ENCODE assay signal across 35 cellular contexts in the genomic region with DNA sequence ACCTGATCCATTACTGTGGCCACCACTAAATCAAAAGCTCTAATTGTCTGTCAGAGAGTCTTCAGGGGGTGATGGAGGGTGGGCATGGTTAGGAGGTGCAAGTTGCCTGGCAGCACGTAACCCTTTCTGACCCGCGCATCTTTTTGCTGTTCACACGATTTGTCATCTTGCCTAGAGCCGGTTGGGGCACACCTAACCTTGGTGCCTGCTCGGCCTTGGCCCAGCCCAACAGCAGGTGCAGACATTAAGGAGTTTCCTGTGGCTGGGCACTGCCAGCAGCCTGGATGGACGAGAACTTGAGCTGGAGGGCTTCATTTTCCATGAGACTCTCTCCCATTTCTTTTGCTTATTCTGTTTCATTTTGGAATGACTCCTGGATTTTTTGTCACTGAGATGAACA. TPM values are rescaled to one million over a fixed set of nuclear protein-coding genes. Genes with fewer than 3 reads are reported as not detected.
"Had no signal": no experiment of that assay in that cellular context is flagged by ENCODE, and none has a peak within 500 bp of the region (broad histone marks: within the 10 kb centered on the region; RNA-seq: fewer than 3 reads in every experiment).

No MANE protein-coding gene starts in this region.

- H3K4me1 ChIP-seq: ascending aorta, breast epithelium had no signal

- H3K36me3 ChIP-seq: ascending aorta, brain microvascular endothelial cell, breast epithelium had no signal

- H3K27ac Mint-ChIP-seq: activated B cell treated with CpG ODN at 0.5 μM for 24 hours; activated CD4-positive, alpha-beta memory T cell treated with anti-CD3 and anti-CD28 coated beads, Interleukin-2, amount 10 ng/mL, durations not matched to agents 7 days and 5 days; activated CD4-positive, alpha-beta T cell treated with anti-CD3 and anti-CD28 coated beads, Interleukin-2, amount 10 ng/mL, durations not matched to agents 24 days and 14 days; activated CD8-positive, alpha-beta memory T cell treated with anti-CD3 and anti-CD28 coated beads, Interleukin-2, amount 10 ng/mL, durations not matched to agents 7 days and 5 days; activated CD8-positive, alpha-beta T cell treated with anti-CD3 and anti-CD28 coated beads, Interleukin-2, amount 10 ng/mL, durations not matched to agents 7 days and 5 days; activated naive CD4-positive, alpha-beta T cell treated with anti-CD3 and anti-CD28 coated beads, Interleukin-2, amount 10 ng/mL, durations not matched to agents 7 days and 5 days; activated naive CD4-positive, alpha-beta T cell treated with anti-CD3 and anti-CD28 coated beads, Interleukin-2, amount 50 U/mL, for 24 hours; activated naive CD8-positive, alpha-beta T cell; activated naive CD8-positive, alpha-beta T cell treated with anti-CD3 and anti-CD28 coated beads, Interleukin-2, amount 10 ng/mL, durations not matched to agents 7 days and 5 days; activated naive CD8-positive, alpha-beta T cell treated with anti-CD3 and anti-CD28 coated beads, Interleukin-2, amount 50 U/mL, for 24 hours; activated T-cell treated with anti-CD3 and anti-CD28 coated beads, Interleukin-2, amount 50 U/mL, for 24 hours; activated T-helper 2 cell treated with anti-CD3 and anti-CD28 coated beads, Interferon-gamma antibody, Interleukin-2, Interleukin-4, amounts not matched to agents 10 μg/mL and 5 μg/mL and 100 μg/mL, durations not matched to agents 14 hours and 24 hours and 36 hours; T-helper 1 cell treated with Interleukin-12 subunit alpha and Interleukin-12 subunit beta and Interleukin-4 antibody, amounts not matched to agents 30 μg/mL and 1 μg/mL, for 36 hours; T-helper 2 cell treated with Interferon-gamma antibody and Interleukin-4, amounts not matched to agents 5 μg/mL and 100 μg/mL, for 36 hours had no signal

- H3K4me3 Mint-ChIP-seq: activated B cell treated with CpG ODN at 0.5 μM for 24 hours; activated CD4-positive, alpha-beta memory T cell treated with anti-CD3 and anti-CD28 coated beads, Interleukin-2, amount 10 ng/mL, durations not matched to agents 7 days and 5 days; activated CD4-positive, alpha-beta T cell treated with anti-CD3 and anti-CD28 coated beads, Interleukin-2, amount 10 ng/mL, durations not matched to agents 24 days and 14 days; activated CD8-positive, alpha-beta memory T cell treated with anti-CD3 and anti-CD28 coated beads, Interleukin-2, amount 10 ng/mL, durations not matched to agents 7 days and 5 days; activated CD8-positive, alpha-beta T cell treated with anti-CD3 and anti-CD28 coated beads, Interleukin-2, amount 10 ng/mL, durations not matched to agents 7 days and 5 days; activated naive CD4-positive, alpha-beta T cell treated with anti-CD3 and anti-CD28 coated beads, Interleukin-2, amount 10 ng/mL, durations not matched to agents 7 days and 5 days; activated naive CD4-positive, alpha-beta T cell treated with anti-CD3 and anti-CD28 coated beads, Interleukin-2, amount 50 U/mL, for 24 hours; activated naive CD8-positive, alpha-beta T cell; activated naive CD8-positive, alpha-beta T cell treated with anti-CD3 and anti-CD28 coated beads, Interleukin-2, amount 10 ng/mL, durations not matched to agents 7 days and 5 days; activated naive CD8-positive, alpha-beta T cell treated with anti-CD3 and anti-CD28 coated beads, Interleukin-2, amount 50 U/mL, for 24 hours; activated T-cell treated with anti-CD3 and anti-CD28 coated beads, Interleukin-2, amount 50 U/mL, for 24 hours; T-helper 1 cell treated with Interleukin-12 subunit alpha and Interleukin-12 subunit beta and Interleukin-4 antibody, amounts not matched to agents 30 μg/mL and 1 μg/mL, for 36 hours; T-helper 2 cell treated with Interferon-gamma antibody and Interleukin-4, amounts not matched to agents 5 μg/mL and 100 μg/mL, for 36 hours had no signal

- H3K9me3 ChIP-seq: ascending aorta, breast epithelium had no signal

- DNase-seq: activated B cell treated with CpG ODN at 0.5 μM for 24 hours; activated CD4-positive, alpha-beta memory T cell treated with anti-CD3 and anti-CD28 coated beads, Interleukin-2, amount 10 ng/mL, durations not matched to agents 7 days and 5 days; activated CD4-positive, alpha-beta T cell treated with anti-CD3 and anti-CD28 coated beads for 4 hours; activated CD4-positive, alpha-beta T cell treated with anti-CD3 and anti-CD28 coated beads, Interleukin-2, amount 10 ng/mL, durations not matched to agents 24 days and 14 days; activated CD4-positive, alpha-beta T cell treated with anti-CD3 and anti-CD28 coated beads, Interleukin-2, amount 50 U/mL, for 48 hours; activated CD4-positive, CD25-positive, alpha-beta regulatory T cell treated with anti-CD3 and anti-CD28 coated beads, Interleukin-2, amount 50 U/mL, for 72 hours; activated CD8-positive, alpha-beta memory T cell treated with anti-CD3 and anti-CD28 coated beads for 24 hours; activated CD8-positive, alpha-beta memory T cell treated with anti-CD3 and anti-CD28 coated beads, Interleukin-2, amount 10 ng/mL, durations not matched to agents 7 days and 5 days; activated CD8-positive, alpha-beta memory T cell treated with anti-CD3 and anti-CD28 coated beads, Interleukin-2, amount 50 U/mL, for 48 hours; activated CD8-positive, alpha-beta T cell treated with anti-CD3 and anti-CD28 coated beads, Interleukin-2, amount 10 ng/mL, durations not matched to agents 7 days and 5 days; activated effector memory CD4-positive, alpha-beta T cell treated with Interleukin-2 at 50 U/mL for 16 hours; activated gamma-delta T cell; activated naive CD4-positive, alpha-beta T cell treated with anti-CD3 and anti-CD28 coated beads, Interleukin-2, amount 10 ng/mL, durations not matched to agents 7 days and 5 days; activated naive CD4-positive, alpha-beta T cell treated with Interleukin-2 at 50 U/mL for 16 hours; activated naive CD8-positive, alpha-beta T cell treated with anti-CD3 and anti-CD28 coated beads, Interleukin-2, amount 10 ng/mL, durations not matched to agents 7 days and 5 days; activated naive CD8-positive, alpha-beta T cell treated with anti-CD3 and anti-CD28 coated beads, Interleukin-2, amount 50 U/mL, for 24 hours; activated T-cell treated with anti-CD3 and anti-CD28 coated beads, Interleukin-2, amount 50 U/mL, for 24 hours; activated T-cell treated with anti-CD3 and anti-CD28 coated beads, Interleukin-2, amount 50 U/mL, for 48 hours; amygdala; anterior cingulate cortex; brain microvascular endothelial cell; central memory CD4-positive, alpha-beta T cell; T-helper 1 cell; T-helper 2 cell; T-helper 9 cell had no signal

- H3K27ac ChIP-seq: ascending aorta, brain microvascular endothelial cell, breast epithelium, VCaP had no signal

- H3K4me1 Mint-ChIP-seq: activated B cell treated with CpG ODN at 0.5 μM for 24 hours; activated CD4-positive, alpha-beta memory T cell treated with anti-CD3 and anti-CD28 coated beads, Interleukin-2, amount 10 ng/mL, durations not matched to agents 7 days and 5 days; activated CD4-positive, alpha-beta T cell treated with anti-CD3 and anti-CD28 coated beads, Interleukin-2, amount 10 ng/mL, durations not matched to agents 24 days and 14 days; activated CD8-positive, alpha-beta memory T cell treated with anti-CD3 and anti-CD28 coated beads, Interleukin-2, amount 10 ng/mL, durations not matched to agents 7 days and 5 days; activated naive CD4-positive, alpha-beta T cell treated with anti-CD3 and anti-CD28 coated beads, Interleukin-2, amount 10 ng/mL, durations not matched to agents 7 days and 5 days; activated naive CD4-positive, alpha-beta T cell treated with anti-CD3 and anti-CD28 coated beads, Interleukin-2, amount 50 U/mL, for 24 hours; activated naive CD8-positive, alpha-beta T cell treated with anti-CD3 and anti-CD28 coated beads, Interleukin-2, amount 10 ng/mL, durations not matched to agents 7 days and 5 days; activated naive CD8-positive, alpha-beta T cell treated with anti-CD3 and anti-CD28 coated beads, Interleukin-2, amount 50 U/mL, for 24 hours had no signal

- ATAC-seq: activated CD8-positive, alpha-beta memory T cell treated with anti-CD3 and anti-CD28 coated beads, Interleukin-2, amount 10 ng/mL, durations not matched to agents 7 days and 5 days; activated CD8-positive, alpha-beta T cell treated with anti-CD3 and anti-CD28 coated beads, Interleukin-2, amount 10 ng/mL, durations not matched to agents 7 days and 5 days; activated naive CD8-positive, alpha-beta T cell treated with anti-CD3 and anti-CD28 coated beads, Interleukin-2, amount 50 U/mL, for 24 hours had no signal

- H3K27me3 ChIP-seq: ascending aorta, brain microvascular endothelial cell, breast epithelium had no signal

- H3K36me3 Mint-ChIP-seq: activated CD8-positive, alpha-beta memory T cell treated with anti-CD3 and anti-CD28 coated beads, Interleukin-2, amount 10 ng/mL, durations not matched to agents 7 days and 5 days; activated naive CD4-positive, alpha-beta T cell treated with anti-CD3 and anti-CD28 coated beads, Interleukin-2, amount 10 ng/mL, durations not matched to agents 7 days and 5 days; activated naive CD4-positive, alpha-beta T cell treated with anti-CD3 and anti-CD28 coated beads, Interleukin-2, amount 50 U/mL, for 24 hours; activated naive CD8-positive, alpha-beta T cell; activated naive CD8-positive, alpha-beta T cell treated with anti-CD3 and anti-CD28 coated beads, Interleukin-2, amount 10 ng/mL, durations not matched to agents 7 days and 5 days had no signal

- FAIRE-seq: TTC549 had no signal

- H3K27me3 Mint-ChIP-seq: activated CD4-positive, alpha-beta T cell treated with anti-CD3 and anti-CD28 coated beads, Interleukin-2, amount 10 ng/mL, durations not matched to agents 24 days and 14 days; activated CD8-positive, alpha-beta memory T cell treated with anti-CD3 and anti-CD28 coated beads, Interleukin-2, amount 10 ng/mL, durations not matched to agents 7 days and 5 days; activated naive CD4-positive, alpha-beta T cell treated with anti-CD3 and anti-CD28 coated beads, Interleukin-2, amount 10 ng/mL, durations not matched to agents 7 days and 5 days; activated naive CD8-positive, alpha-beta T cell treated with anti-CD3 and anti-CD28 coated beads, Interleukin-2, amount 10 ng/mL, durations not matched to agents 7 days and 5 days had no signal

- H3K9me3 Mint-ChIP-seq: activated B cell treated with CpG ODN at 0.5 μM for 24 hours; activated CD4-positive, alpha-beta memory T cell treated with anti-CD3 and anti-CD28 coated beads, Interleukin-2, amount 10 ng/mL, durations not matched to agents 7 days and 5 days; activated CD4-positive, alpha-beta T cell treated with anti-CD3 and anti-CD28 coated beads, Interleukin-2, amount 10 ng/mL, durations not matched to agents 24 days and 14 days; activated naive CD4-positive, alpha-beta T cell treated with anti-CD3 and anti-CD28 coated beads, Interleukin-2, amount 10 ng/mL, durations not matched to agents 7 days and 5 days; activated naive CD4-positive, alpha-beta T cell treated with anti-CD3 and anti-CD28 coated beads, Interleukin-2, amount 50 U/mL, for 24 hours; activated naive CD8-positive, alpha-beta T cell treated with anti-CD3 and anti-CD28 coated beads, Interleukin-2, amount 10 ng/mL, durations not matched to agents 7 days and 5 days; activated naive CD8-positive, alpha-beta T cell treated with anti-CD3 and anti-CD28 coated beads, Interleukin-2, amount 50 U/mL, for 24 hours; activated T-cell treated with anti-CD3 and anti-CD28 coated beads, Interleukin-2, amount 50 U/mL, for 24 hours; activated T-helper 2 cell treated with anti-CD3 and anti-CD28 coated beads, Interferon-gamma antibody, Interleukin-2, Interleukin-4, amounts not matched to agents 10 μg/mL and 5 μg/mL and 100 μg/mL, durations not matched to agents 14 hours and 24 hours and 36 hours; T-helper 1 cell treated with Interleukin-12 subunit alpha and Interleukin-12 subunit beta and Interleukin-4 antibody, amounts not matched to agents 30 μg/mL and 1 μg/mL, for 36 hours; T-helper 2 cell treated with Interferon-gamma antibody and Interleukin-4, amounts not matched to agents 5 μg/mL and 100 μg/mL, for 36 hours had no signal

- H3K4me3 ChIP-seq: ascending aorta, breast epithelium had no signal

RNA-seq across cellular contexts. Expression of a gene that starts 41.0 kb away (rescaled TPM):
- total RNA-seq: activated B cell treated with CpG ODN at 0.5 μM for 24 hours; activated CD4-positive, alpha-beta memory T cell treated with anti-CD3 and anti-CD28 coated beads, Interleukin-2, amount 10 ng/mL, durations not matched to agents 7 days and 5 days; activated CD4-positive, alpha-beta T cell treated with anti-CD3 and anti-CD28 coated beads, Interleukin-2, amount 10 ng/mL, durations not matched to agents 24 days and 14 days; activated CD8-positive, alpha-beta memory T cell treated with anti-CD3 and anti-CD28 coated beads, Interleukin-2, amount 10 ng/mL, durations not matched to agents 7 days and 5 days; activated CD8-positive, alpha-beta T cell treated with anti-CD3 and anti-CD28 coated beads, Interleukin-2, amount 10 ng/mL, durations not matched to agents 7 days and 5 days; activated naive CD8-positive, alpha-beta T cell treated with anti-CD3 and anti-CD28 coated beads, Interleukin-2, amount 10 ng/mL, durations not matched to agents 7 days and 5 days; activated T-helper 2 cell treated with anti-CD3 and anti-CD28 coated beads, Interferon-gamma antibody, Interleukin-2, Interleukin-4, amounts not matched to agents 10 μg/mL and 5 μg/mL and 100 μg/mL, durations not matched to agents 14 hours and 24 hours and 36 hours; ascending aorta; breast epithelium; cardiac septum had no signal
